1 cellular context compared by ENCODE assay signal in genomic region chr20:1734269-1734858, GRCh38.
TF ChIP-seq lines count a peak whose summit lies in the region.

No MANE protein-coding gene starts in this region.

TF ChIP-seq in GM12878, 131 proteins besides CTCF, POLR2A, EP300 and RAD21 (continued from another document):
- no peak for TF ChIP-seq BCLAF1 (IDR thresholded peaks at IDR 0.05)
- no peak for TF ChIP-seq TARDBP (IDR thresholded peaks at IDR 0.05; ENCODE audit: borderline replicate concordance)
- peak; percentile 12 to 19; a peak in 1 of 4 replicates for TF ChIP-seq IKZF2 (IDR thresholded peaks at IDR 0.05)
- TF ChIP-seq NFIC (IDR thresholded peaks at IDR 0.05; ENCODE audit: low read depth, low read length): peak; percentile 60
- TF ChIP-seq CHD4 (IDR thresholded peaks at IDR 0.05): no peak
- 0 out of 4 replicates have a peak, but pooled peaks of 1 of the 2 experiments have one; percentile 36 for TF ChIP-seq ETV6 (conservative IDR thresholded peaks at IDR 0.05 in 1 of 2, IDR thresholded peaks at IDR 0.05 in 1 of 2; ENCODE audit: borderline replicate concordance in 1 of 2, low read depth in 1 of 2)
- no peak for TF ChIP-seq SP1 (IDR thresholded peaks at IDR 0.05; ENCODE audit: low read depth, low read length)
- no peak for TF ChIP-seq ZBTB4 (CRISPR knock-in tag; IDR thresholded peaks at IDR 0.05)
- TF ChIP-seq MEF2A (IDR thresholded peaks at IDR 0.05; ENCODE audit: insufficient read depth, low read depth, low read length): 0 out of 2 replicates have a peak, but pooled peaks have one; percentile 8
- TF ChIP-seq TCF3 (IDR thresholded peaks at IDR 0.05; ENCODE audit: borderline replicate concordance, insufficient read depth, low read depth, low read length): peak; percentile 78; the same call in 1 of the 2 replicates
- TF ChIP-seq BMI1 (IDR thresholded peaks at IDR 0.05; ENCODE audit: borderline replicate concordance): no peak
- no peak for TF ChIP-seq CREM (IDR thresholded peaks at IDR 0.05; ENCODE audit: low read depth)
- no peak for TF ChIP-seq HSF1 (IDR thresholded peaks at IDR 0.05; ENCODE audit: low read depth, low read length)
- no peak for TF ChIP-seq CHD1 (IDR thresholded peaks at IDR 0.05; ENCODE audit: low read depth, low read length)
- TF ChIP-seq IRF5 (IDR thresholded peaks at IDR 0.05; ENCODE audit: borderline replicate concordance): no peak
- no peak for TF ChIP-seq ASH2L (IDR thresholded peaks at IDR 0.05; ENCODE audit: borderline replicate concordance, low read depth)
- no peak for TF ChIP-seq BACH1 (IDR thresholded peaks at IDR 0.05; ENCODE audit: borderline replicate concordance)
- no peak for TF ChIP-seq RB1 (IDR thresholded peaks at IDR 0.05; ENCODE audit: borderline replicate concordance)
- TF ChIP-seq SMC3 (IDR thresholded peaks at IDR 0.05; ENCODE audit: borderline replicate concordance, low read length): peak; percentile 83
- no peak for TF ChIP-seq ESRRA (IDR thresholded peaks at IDR 0.05; ENCODE audit: low read length)
- peak; percentile 81 for TF ChIP-seq TCF12 (IDR thresholded peaks at IDR 0.05; ENCODE audit: low read depth, low read length)
- TF ChIP-seq ZNF274 (IDR thresholded peaks at IDR 0.05; ENCODE audit: insufficient read depth, insufficient read length): no peak
- TF ChIP-seq SUZ12 (IDR thresholded peaks at IDR 0.05; ENCODE audit: unreplicated experiment): no peak
- peak; percentile 48; the same call in 1 of the 2 replicates for TF ChIP-seq IRF4 (IDR thresholded peaks at IDR 0.05; ENCODE audit: low read depth, low read length)
- TF ChIP-seq TBL1XR1 (IDR thresholded peaks at IDR 0.05; ENCODE audit: low read depth, low read length): no peak
- TF ChIP-seq HDAC2 (IDR thresholded peaks at IDR 0.05): no peak
- no peak for TF ChIP-seq MTA2 (IDR thresholded peaks at IDR 0.05; ENCODE audit: low read depth)
- TF ChIP-seq SIX5 (IDR thresholded peaks at IDR 0.05; ENCODE audit: low read depth, low read length, severe bottlenecking): no peak
- TF ChIP-seq ZNF217 (IDR thresholded peaks at IDR 0.05): no peak
- TF ChIP-seq NRF1 (conservative IDR thresholded peaks at IDR 0.05; ENCODE audit: low read depth, low read length): no peak
- no peak for TF ChIP-seq PKNOX1 (IDR thresholded peaks at IDR 0.05)
- no peak for TF ChIP-seq SMARCA5 (IDR thresholded peaks at IDR 0.05)
- 0 out of 2 replicates have a peak, but pooled peaks have one; percentile 23 for TF ChIP-seq CREB1 (IDR thresholded peaks at IDR 0.05; ENCODE audit: low read depth)
- no peak for TF ChIP-seq NR2F1 (conservative IDR thresholded peaks at IDR 0.05)
- peak; percentile 72 for TF ChIP-seq EED (IDR thresholded peaks at IDR 0.05; ENCODE audit: low read depth)
- peak; percentile 21; the same call in 1 of the 2 replicates for TF ChIP-seq JUNB (IDR thresholded peaks at IDR 0.05)
- peak; percentile 75 for TF ChIP-seq RUNX3 (IDR thresholded peaks at IDR 0.05; ENCODE audit: low read length)
